ENCODE assay signal across 11 cellular contexts in the genomic region with DNA sequence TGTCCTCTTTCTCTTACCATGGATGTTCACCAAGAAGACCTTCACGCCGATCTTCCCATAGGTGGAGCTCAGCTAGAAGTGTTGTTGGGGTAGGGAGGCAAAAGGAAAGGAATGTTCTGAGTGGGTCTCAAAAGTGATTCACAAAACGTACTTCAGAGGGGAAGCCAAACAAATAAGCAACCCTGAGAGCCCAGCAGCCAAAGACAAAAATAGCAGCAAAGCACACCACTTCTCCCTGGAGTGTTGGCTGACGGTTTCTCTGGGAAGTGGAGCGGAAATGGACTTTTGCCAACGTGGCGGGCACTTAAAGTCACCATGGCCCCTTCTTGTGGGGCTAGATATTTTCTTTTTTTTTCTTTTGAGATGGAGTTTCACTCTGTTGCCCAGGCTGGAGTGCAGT. TPM values are rescaled to one million over a fixed set of nuclear protein-coding genes. Genes with fewer than 3 reads are reported as not detected.
DNase-seq lines count a peak whose midpoint lies in the region; ATAC-seq and TF ChIP-seq lines count a peak whose summit lies in the region.
"Had no signal": no experiment of that assay in that cellular context is flagged by ENCODE, and none has a peak within 500 bp of the region (broad histone marks: within the 10 kb centered on the region; RNA-seq: fewer than 3 reads in every experiment).

No MANE protein-coding gene starts in this region.

- 58 to 67% methylated on average over 7 of the region's 7 CpGs for WGBS in sigmoid colon, 2 donors

- peak; percentile 59 for ATAC-seq in Right ventricle myocardium inferior
- ATAC-seq in GM21529 (IDR thresholded peaks at IDR 0.05; ENCODE audit: unreplicated experiment), result no peak
- ATAC-seq: T-cell had no signal

- no peak for TF ChIP-seq EP300 in sigmoid colon (IDR thresholded peaks at IDR 0.05)

- DNase-seq in GM06990 (ENCODE audit: extremely low read depth, insufficient read length) (no peak), NCI-H774 (lab: John Stamatoyannopoulos, UW) (peak; percentile 8), Right ventricle myocardium inferior (ENCODE audit: missing footprints) (no peak), sigmoid colon (peak; percentile 48), A172 (ENCODE audit: low spot score) (no peak), MG63 (no peak)
- no peak for DNase-seq in activated CD4-positive, alpha-beta T cell treated with anti-CD3 and anti-CD28 coated beads, Interleukin-2, amount 50 U/mL, for 48 hours
- DNase-seq: NCI-H524 treated with DMSO at 0.1 percent for 48 hours had no signal

- H3K36me3 ChIP-seq in GM06990 (ENCODE audit: control insufficient read depth, insufficient read depth, low read length), result no peaks in the 10 kb centered on the region
- H3K36me3 ChIP-seq in sigmoid colon, result no peaks in the 10 kb centered on the region
- H3K36me3 ChIP-seq in MG63, result no peaks in the 10 kb centered on the region

- H3K27me3 ChIP-seq in GM06990 (replicated peaks; ENCODE audit: control insufficient read depth, insufficient read depth, low read length) (no peaks in the 10 kb centered on the region; the same call in none of the 2 replicates), sigmoid colon (no peaks in the 10 kb centered on the region), MG63 (no peaks in the 10 kb centered on the region)

- H3K27ac ChIP-seq in sigmoid colon, result no peak overlapping the region

- H3K4me3 ChIP-seq in GM06990 (replicated peaks; ENCODE audit: low read depth, low read length), result no peak overlapping the region
- H3K4me3 ChIP-seq in sigmoid colon, result no peak overlapping the region
- no peak overlapping the region for H3K4me3 ChIP-seq in MG63

- TF ChIP-seq CTCF in GM06990 (IDR thresholded peaks at IDR 0.05; ENCODE audit: insufficient read depth, low read length, poor library complexity, severe bottlenecking) (peak; percentile 12), sigmoid colon (IDR thresholded peaks at IDR 0.05) (no peak)

- H3K9me3 ChIP-seq in sigmoid colon, result no peaks in the 10 kb centered on the region
- no peaks in the 10 kb centered on the region for H3K9me3 ChIP-seq in MG63
- H3K9me3 ChIP-seq: Caco-2 had no signal

- TF ChIP-seq POLR2A in sigmoid colon (IDR thresholded peaks at IDR 0.05), result no peak

- no peaks in the 10 kb centered on the region for H3K4me1 ChIP-seq in sigmoid colon
- H3K4me1 ChIP-seq: Caco-2 had no signal

- intact Hi-C loops in Right ventricle myocardium inferior (cut with DNase I) (no loop called here), sigmoid colon (cut with DNase I) (no loop called here)

RNA-seq across cellular contexts. Expression of gene SLC26A9, which starts 23.1 kb away (rescaled TPM):
- total RNA-seq in Right ventricle myocardium inferior, result 25.4 TPM
- not detected for total RNA-seq in sigmoid colon
- polyA plus RNA-seq in sigmoid colon, result under 1 TPM in 1 of 3 donors, not detected in 2; 0.60 TPM
- 0.05 TPM in 1 of 2 replicates, not detected in the other for total RNA-seq in A172 (2014; rRNA removed; shearing (Covaris generic))
- total RNA-seq in MG63 (2014; rRNA removed; shearing (Covaris generic); ENCODE audit: low replicate concordance), result not detected in 2 replicates
- total RNA-seq: Caco-2 had no signal

Comparison
In these comparisons a context has a peak if more than half of its experiments do, and no peak if none do; other contexts are left out.
1. DNase-seq: peak in NCI-H774 (single experiment) and sigmoid colon (single experiment); none in GM06990 (single experiment), Right ventricle myocardium inferior (single experiment), A172 (single experiment), activated CD4-positive, alpha-beta T cell treated with anti-CD3 and anti-CD28 coated beads, Interleukin-2, amount 50 U/mL, for 48 hours (0 of 2) and MG63 (single experiment).
2. RNA of gene SLC26A9, which starts 23.1 kb away (total RNA-seq): 25.4 TPM in Right ventricle myocardium inferior (single experiment); not detected in sigmoid colon, 0.05 TPM in A172 and not detected in MG63; every median in the first group is over 10 times any median in the second.